In the genomic region with DNA sequence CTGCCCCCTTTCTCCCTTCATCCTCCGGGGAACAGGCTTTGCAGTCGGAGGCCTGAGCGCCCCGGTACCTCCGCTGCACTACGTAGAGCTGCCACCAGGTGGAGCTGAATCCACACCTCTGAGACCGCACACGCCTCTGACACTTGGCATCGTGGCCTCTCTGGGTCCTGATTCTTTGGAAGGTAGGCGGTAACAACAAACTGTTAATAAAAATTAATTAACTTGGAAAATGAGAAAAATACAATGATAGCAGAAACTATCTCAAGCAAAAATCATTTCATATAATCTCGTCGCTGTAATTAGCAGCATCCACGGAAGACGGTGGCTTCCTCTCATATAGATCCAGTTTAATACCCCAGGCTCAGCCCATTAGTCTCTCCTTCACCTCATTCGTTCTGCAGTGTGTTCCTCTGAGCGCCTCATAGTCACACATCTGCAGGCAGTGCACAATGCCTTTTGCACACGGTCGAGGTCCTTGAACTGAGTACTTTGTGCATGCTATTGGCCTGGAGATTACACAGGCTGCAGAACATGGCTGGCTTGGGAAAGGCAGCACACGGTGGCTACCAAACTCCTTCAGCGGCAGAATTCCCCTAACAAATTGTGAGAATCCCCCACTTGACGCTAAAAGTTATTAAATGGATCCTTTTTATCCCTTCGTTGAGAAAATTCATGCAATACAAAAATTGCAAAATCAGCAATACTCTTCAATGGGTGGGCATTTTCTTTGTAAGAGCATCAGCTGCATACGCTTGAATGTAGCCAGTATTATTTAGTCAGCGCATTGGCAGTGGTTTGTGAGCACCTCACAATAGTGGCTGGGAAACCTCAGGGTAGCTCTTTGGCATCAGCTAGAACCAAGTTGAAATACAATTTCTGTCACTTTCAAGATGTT, we compare ENCODE assay signal across 1 cellular context.
TF ChIP-seq lines count a peak whose summit lies in the region.

No MANE protein-coding gene starts in this region.

TF ChIP-seq in HepG2, 621 proteins besides CTCF, POLR2A, EP300 and RAD21:
- TF ChIP-seq ZNF75D (CRISPR knock-in tag; IDR thresholded peaks at IDR 0.05; ENCODE audit: borderline replicate concordance), result no peak
- TF ChIP-seq JARID2 (CRISPR knock-in tag; IDR thresholded peaks at IDR 0.05; ENCODE audit: insufficient replicate concordance), result peak; percentile 36
- TF ChIP-seq, protein P1, sequence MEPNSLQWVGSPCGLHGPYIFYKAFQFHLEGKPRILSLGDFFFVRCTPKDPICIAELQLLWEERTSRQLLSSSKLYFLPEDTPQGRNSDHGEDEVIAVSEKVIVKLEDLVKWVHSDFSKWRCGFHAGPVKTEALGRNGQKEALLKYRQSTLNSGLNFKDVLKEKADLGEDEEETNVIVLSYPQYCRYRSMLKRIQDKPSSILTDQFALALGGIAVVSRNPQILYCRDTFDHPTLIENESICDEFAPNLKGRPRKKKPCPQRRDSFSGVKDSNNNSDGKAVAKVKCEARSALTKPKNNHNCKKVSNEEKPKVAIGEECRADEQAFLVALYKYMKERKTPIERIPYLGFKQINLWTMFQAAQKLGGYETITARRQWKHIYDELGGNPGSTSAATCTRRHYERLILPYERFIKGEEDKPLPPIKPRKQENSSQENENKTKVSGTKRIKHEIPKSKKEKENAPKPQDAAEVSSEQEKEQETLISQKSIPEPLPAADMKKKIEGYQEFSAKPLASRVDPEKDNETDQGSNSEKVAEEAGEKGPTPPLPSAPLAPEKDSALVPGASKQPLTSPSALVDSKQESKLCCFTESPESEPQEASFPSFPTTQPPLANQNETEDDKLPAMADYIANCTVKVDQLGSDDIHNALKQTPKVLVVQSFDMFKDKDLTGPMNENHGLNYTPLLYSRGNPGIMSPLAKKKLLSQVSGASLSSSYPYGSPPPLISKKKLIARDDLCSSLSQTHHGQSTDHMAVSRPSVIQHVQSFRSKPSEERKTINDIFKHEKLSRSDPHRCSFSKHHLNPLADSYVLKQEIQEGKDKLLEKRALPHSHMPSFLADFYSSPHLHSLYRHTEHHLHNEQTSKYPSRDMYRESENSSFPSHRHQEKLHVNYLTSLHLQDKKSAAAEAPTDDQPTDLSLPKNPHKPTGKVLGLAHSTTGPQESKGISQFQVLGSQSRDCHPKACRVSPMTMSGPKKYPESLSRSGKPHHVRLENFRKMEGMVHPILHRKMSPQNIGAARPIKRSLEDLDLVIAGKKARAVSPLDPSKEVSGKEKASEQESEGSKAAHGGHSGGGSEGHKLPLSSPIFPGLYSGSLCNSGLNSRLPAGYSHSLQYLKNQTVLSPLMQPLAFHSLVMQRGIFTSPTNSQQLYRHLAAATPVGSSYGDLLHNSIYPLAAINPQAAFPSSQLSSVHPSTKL (CRISPR knock-in tag; IDR thresholded peaks at IDR 0.05), result 0 out of 2 replicates have a peak, but pooled peaks have one; percentile 11
- no peak for TF ChIP-seq ZNF382 (CRISPR knock-in tag; IDR thresholded peaks at IDR 0.05; ENCODE audit: borderline replicate concordance)
- no peak for TF ChIP-seq ZNF326 (CRISPR knock-in tag; IDR thresholded peaks at IDR 0.05; ENCODE audit: borderline replicate concordance)
- peak; percentile 66; the same call in 1 of the 2 replicates for TF ChIP-seq KDM2A (CRISPR knock-in tag; IDR thresholded peaks at IDR 0.05; ENCODE audit: borderline replicate concordance, low read depth)
- TF ChIP-seq CENPX (CRISPR knock-in tag; IDR thresholded peaks at IDR 0.05), result no peak
- TF ChIP-seq HNRNPH1 (optimal IDR thresholded peaks at IDR 0.05; ENCODE audit: low read depth, low read length), result no peak
- peak; percentile 40; the same call in 1 of the 2 replicates for TF ChIP-seq CBX5 (CRISPR knock-in tag; IDR thresholded peaks at IDR 0.05; ENCODE audit: borderline replicate concordance)
- no peak for TF ChIP-seq SRSF4 (IDR thresholded peaks at IDR 0.05; ENCODE audit: low read depth, low read length, poor library complexity, severe bottlenecking)
- TF ChIP-seq KDM5A (IDR thresholded peaks at IDR 0.05; ENCODE audit: borderline replicate concordance, low read length), result no peak
- no peak for TF ChIP-seq ZKSCAN5 (CRISPR knock-in tag; IDR thresholded peaks at IDR 0.05)
- TF ChIP-seq ZNF547 (CRISPR knock-in tag; IDR thresholded peaks at IDR 0.05), result 0 out of 2 replicates have a peak, but pooled peaks have one; percentile 23
- TF ChIP-seq SMAD9 (CRISPR knock-in tag; IDR thresholded peaks at IDR 0.05), result no peak
- TF ChIP-seq SMC3 (IDR thresholded peaks at IDR 0.05; ENCODE audit: low read length), result peak; percentile 88
- TF ChIP-seq, protein P2, sequence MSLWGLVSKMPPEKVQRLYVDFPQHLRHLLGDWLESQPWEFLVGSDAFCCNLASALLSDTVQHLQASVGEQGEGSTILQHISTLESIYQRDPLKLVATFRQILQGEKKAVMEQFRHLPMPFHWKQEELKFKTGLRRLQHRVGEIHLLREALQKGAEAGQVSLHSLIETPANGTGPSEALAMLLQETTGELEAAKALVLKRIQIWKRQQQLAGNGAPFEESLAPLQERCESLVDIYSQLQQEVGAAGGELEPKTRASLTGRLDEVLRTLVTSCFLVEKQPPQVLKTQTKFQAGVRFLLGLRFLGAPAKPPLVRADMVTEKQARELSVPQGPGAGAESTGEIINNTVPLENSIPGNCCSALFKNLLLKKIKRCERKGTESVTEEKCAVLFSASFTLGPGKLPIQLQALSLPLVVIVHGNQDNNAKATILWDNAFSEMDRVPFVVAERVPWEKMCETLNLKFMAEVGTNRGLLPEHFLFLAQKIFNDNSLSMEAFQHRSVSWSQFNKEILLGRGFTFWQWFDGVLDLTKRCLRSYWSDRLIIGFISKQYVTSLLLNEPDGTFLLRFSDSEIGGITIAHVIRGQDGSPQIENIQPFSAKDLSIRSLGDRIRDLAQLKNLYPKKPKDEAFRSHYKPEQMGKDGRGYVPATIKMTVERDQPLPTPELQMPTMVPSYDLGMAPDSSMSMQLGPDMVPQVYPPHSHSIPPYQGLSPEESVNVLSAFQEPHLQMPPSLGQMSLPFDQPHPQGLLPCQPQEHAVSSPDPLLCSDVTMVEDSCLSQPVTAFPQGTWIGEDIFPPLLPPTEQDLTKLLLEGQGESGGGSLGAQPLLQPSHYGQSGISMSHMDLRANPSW (CRISPR knock-in tag; IDR thresholded peaks at IDR 0.05; ENCODE audit: borderline replicate concordance), result no peak
- peak; percentile 93 to 95 for TF ChIP-seq MAFK (conservative IDR thresholded peaks at IDR 0.05 in 1 of 2, IDR thresholded peaks at IDR 0.05 in 1 of 2; ENCODE audit: low read length in 2 of 2)
- no peak for TF ChIP-seq TARDBP (CRISPR knock-in tag; IDR thresholded peaks at IDR 0.05)
- TF ChIP-seq, protein P3, sequence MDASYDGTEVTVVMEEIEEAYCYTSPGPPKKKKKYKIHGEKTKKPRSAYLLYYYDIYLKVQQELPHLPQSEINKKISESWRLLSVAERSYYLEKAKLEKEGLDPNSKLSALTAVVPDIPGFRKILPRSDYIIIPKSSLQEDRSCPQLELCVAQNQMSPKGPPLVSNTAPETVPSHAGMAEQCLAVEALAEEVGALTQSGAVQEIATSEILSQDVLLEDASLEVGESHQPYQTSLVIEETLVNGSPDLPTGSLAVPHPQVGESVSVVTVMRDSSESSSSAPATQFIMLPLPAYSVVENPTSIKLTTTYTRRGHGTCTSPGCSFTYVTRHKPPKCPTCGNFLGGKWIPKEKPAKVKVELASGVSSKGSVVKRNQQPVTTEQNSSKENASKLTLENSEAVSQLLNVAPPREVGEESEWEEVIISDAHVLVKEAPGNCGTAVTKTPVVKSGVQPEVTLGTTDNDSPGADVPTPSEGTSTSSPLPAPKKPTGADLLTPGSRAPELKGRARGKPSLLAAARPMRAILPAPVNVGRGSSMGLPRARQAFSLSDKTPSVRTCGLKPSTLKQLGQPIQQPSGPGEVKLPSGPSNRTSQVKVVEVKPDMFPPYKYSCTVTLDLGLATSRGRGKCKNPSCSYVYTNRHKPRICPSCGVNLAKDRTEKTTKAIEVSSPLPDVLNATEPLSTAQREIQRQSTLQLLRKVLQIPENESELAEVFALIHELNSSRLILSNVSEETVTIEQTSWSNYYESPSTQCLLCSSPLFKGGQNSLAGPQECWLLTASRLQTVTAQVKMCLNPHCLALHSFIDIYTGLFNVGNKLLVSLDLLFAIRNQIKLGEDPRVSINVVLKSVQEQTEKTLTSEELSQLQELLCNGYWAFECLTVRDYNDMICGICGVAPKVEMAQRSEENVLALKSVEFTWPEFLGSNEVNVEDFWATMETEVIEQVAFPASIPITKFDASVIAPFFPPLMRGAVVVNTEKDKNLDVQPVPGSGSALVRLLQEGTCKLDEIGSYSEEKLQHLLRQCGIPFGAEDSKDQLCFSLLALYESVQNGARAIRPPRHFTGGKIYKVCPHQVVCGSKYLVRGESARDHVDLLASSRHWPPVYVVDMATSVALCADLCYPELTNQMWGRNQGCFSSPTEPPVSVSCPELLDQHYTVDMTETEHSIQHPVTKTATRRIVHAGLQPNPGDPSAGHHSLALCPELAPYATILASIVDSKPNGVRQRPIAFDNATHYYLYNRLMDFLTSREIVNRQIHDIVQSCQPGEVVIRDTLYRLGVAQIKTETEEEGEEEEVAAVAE (CRISPR knock-in tag; IDR thresholded peaks at IDR 0.05; ENCODE audit: borderline replicate concordance), result 0 out of 2 replicates have a peak, but pooled peaks have one; percentile 51
- TF ChIP-seq XRCC5 (optimal IDR thresholded peaks at IDR 0.05; ENCODE audit: low read length), result peak; percentile 51
- TF ChIP-seq MAFF (IDR thresholded peaks at IDR 0.05; ENCODE audit: low read depth, low read length), result peak; percentile 95
- TF ChIP-seq ERF (CRISPR knock-in tag; IDR thresholded peaks at IDR 0.05), result 0 out of 2 replicates have a peak, but pooled peaks have one; percentile 38
- TF ChIP-seq STAG1 (CRISPR knock-in tag; IDR thresholded peaks at IDR 0.05), result peak; percentile 94
- no peak for TF ChIP-seq MIER2 (CRISPR knock-in tag; IDR thresholded peaks at IDR 0.05)
- TF ChIP-seq MIXL1 (CRISPR knock-in tag; IDR thresholded peaks at IDR 0.05), result 0 out of 2 replicates have a peak, but pooled peaks have one; percentile 23
- no peak for TF ChIP-seq HCFC1 (IDR thresholded peaks at IDR 0.05; ENCODE audit: low read depth, low read length)
- TF ChIP-seq REPIN1 (CRISPR knock-in tag; IDR thresholded peaks at IDR 0.05; ENCODE audit: borderline replicate concordance, low read depth), result peak; percentile 28; the same call in 1 of the 2 replicates
- TF ChIP-seq, protein P4, sequence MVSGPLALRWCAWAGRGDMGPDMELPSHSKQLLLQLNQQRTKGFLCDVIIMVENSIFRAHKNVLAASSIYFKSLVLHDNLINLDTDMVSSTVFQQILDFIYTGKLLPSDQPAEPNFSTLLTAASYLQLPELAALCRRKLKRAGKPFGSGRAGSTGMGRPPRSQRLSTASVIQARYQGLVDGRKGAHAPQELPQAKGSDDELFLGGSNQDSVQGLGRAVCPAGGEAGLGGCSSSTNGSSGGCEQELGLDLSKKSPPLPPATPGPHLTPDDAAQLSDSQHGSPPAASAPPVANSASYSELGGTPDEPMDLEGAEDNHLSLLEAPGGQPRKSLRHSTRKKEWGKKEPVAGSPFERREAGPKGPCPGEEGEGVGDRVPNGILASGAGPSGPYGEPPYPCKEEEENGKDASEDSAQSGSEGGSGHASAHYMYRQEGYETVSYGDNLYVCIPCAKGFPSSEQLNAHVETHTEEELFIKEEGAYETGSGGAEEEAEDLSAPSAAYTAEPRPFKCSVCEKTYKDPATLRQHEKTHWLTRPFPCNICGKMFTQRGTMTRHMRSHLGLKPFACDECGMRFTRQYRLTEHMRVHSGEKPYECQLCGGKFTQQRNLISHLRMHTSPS (CRISPR knock-in tag; IDR thresholded peaks at IDR 0.05; ENCODE audit: low read depth), result no peak
- TF ChIP-seq KLF16 (CRISPR knock-in tag; IDR thresholded peaks at IDR 0.05), result 0 out of 4 replicates have a peak, but pooled peaks of 1 of the 2 experiments have one; percentile 28
